ENCODE assay signal across 8 cellular contexts in the genomic region with DNA sequence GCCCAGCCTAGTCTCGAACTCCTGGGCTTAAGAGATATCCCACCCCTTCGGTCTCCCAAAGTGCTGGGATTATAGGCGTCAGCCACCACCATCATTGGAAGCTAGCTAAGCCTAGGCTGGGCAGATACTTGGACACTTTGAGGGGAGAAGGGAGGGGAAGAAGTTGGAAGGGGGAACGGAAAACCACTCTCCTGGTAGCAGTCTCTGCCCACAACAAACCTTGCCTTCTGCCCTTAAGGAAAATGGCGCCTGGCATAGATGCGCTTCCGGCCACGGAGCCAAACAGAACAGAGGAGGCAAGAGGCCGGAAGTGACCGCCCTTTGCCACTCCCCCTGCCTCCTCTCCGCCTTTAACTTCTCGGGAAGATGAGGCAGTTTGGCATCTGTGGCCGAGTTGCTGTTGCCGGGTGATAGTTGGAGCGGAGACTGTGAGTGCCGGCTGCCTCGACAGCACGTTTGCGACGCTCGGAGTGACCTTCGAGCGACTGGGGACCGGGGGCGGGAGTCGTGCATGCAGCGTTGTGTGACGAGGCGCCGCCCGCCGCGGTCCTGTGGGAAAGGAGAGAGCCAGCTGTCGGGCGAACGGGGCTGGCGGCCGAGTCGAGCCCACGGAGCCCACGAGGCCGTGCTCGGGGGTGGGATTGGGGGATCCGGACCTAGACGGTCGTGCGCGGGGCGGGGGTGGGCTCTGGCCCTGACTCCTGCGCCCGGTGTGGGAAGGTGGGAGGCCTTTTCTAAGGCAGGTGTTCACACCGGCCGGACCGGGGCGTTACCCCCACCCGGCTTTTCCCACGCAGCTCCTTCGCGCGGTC. TPM values are rescaled to one million over a fixed set of nuclear protein-coding genes. Genes with fewer than 3 reads are reported as not detected.
DNase-seq lines count a peak whose midpoint lies in the region; ATAC-seq, FAIRE-seq and TF ChIP-seq lines count a peak whose summit lies in the region.

A gene (plus strand): TSS at position 327 of the 812 bp plus-strand sequence. CDS start 1,143 bp downstream, outside the sequence.

- H3K4me1 ChIP-seq in HUES64 (ENCODE audit: insufficient read depth, low read length) (peaks cover 7% of the 10 kb centered on the region; the same call in 1 of the 2 replicates), OCI-LY1 (ENCODE audit: insufficient read depth, low read length, severe bottlenecking) (peaks cover 15% of the 10 kb centered on the region), mesodermal cell (ENCODE audit: control insufficient read depth, insufficient read depth, low read length, poor library complexity, severe bottlenecking) (no peaks in the 10 kb centered on the region)

- no peaks in the 10 kb centered on the region for H3K9me3 Mint-ChIP-seq in Calu3 (ENCODE audit: low read depth, unreplicated experiment)

- H3K27ac ChIP-seq in HUES64 (ENCODE audit: low read depth, low read length) (peak within 1 kb of the TSS; percentile 70), OCI-LY1 (ENCODE audit: low read depth, low read length, poor library complexity, severe bottlenecking) (peak within 1 kb of the TSS; percentile 18), mesodermal cell (ENCODE audit: low read depth, low read length, severe bottlenecking) (peak within 1 kb of the TSS; percentile 82)

- CTCF ChIA-PET in Calu3 (lab: Charles Lee) = interaction anchor here (2.2 kb wide), 1 partner anchor 26 kb away, joined by 6 read pairs; no protein-coding TSS in a partner anchor

- H3K4me3 Mint-ChIP-seq in Calu3 (ENCODE audit: low read depth, unreplicated experiment) = peak within 1 kb of the TSS; percentile 99

- intact Hi-C loops in Calu3 (cut with micrococcal nuclease; ENCODE audit: unreplicated experiment) = loop anchor here (2.0 to 5.0 kb wide), 2 partner anchors 23 to 215 kb away; a partner anchor contains a TSS

- peaks cover 35% of the 10 kb centered on the region for H3K36me3 Mint-ChIP-seq in Calu3 (ENCODE audit: insufficient read depth, unreplicated experiment)

- peak; percentile 94 for FAIRE-seq in endometrium (lab: Jason Lieb, UNC)

- H3K27ac Mint-ChIP-seq in Calu3 (ENCODE audit: unreplicated experiment) = peak within 1 kb of the TSS; percentile 96

- no peaks in the 10 kb centered on the region for H4K20me1 ChIP-seq in OCI-LY1 (ENCODE audit: insufficient read depth, low read length)

- H3K36me3 ChIP-seq in HUES64 (ENCODE audit: insufficient read depth, low read length) (peaks cover 30% of the 10 kb centered on the region), OCI-LY1 (ENCODE audit: insufficient read depth, low read length) (peaks cover 30% of the 10 kb centered on the region), mesodermal cell (ENCODE audit: control insufficient read depth, insufficient read depth, low read length) (peaks cover 27% of the 10 kb centered on the region)

- H3F3A ChIP-seq in OCI-LY1 (ENCODE audit: insufficient read depth, low read length) = no peaks in the 10 kb centered on the region

- no TSS peak for BruUV-seq in Calu3 (replicated peaks; lab: Mats Ljungman, UMichigan)

- peaks cover 7% of the 10 kb centered on the region for H3K4me1 Mint-ChIP-seq in Calu3 (ENCODE audit: low read depth, unreplicated experiment)

- ATAC-seq in GM21447 (IDR thresholded peaks at IDR 0.05; ENCODE audit: unreplicated experiment) = peak; percentile 91

- peak within 1 kb of the TSS; percentile 92 for H2AFZ ChIP-seq in OCI-LY1 (ENCODE audit: low read length)

- H3K9me3 ChIP-seq in HUES64 (ENCODE audit: insufficient read depth, low read depth, low read length) = no peaks in the 10 kb centered on the region
- H3K9me3 ChIP-seq in OCI-LY1 (ENCODE audit: low read length) = no peaks in the 10 kb centered on the region
- no peaks in the 10 kb centered on the region for H3K9me3 ChIP-seq in mesodermal cell (ENCODE audit: control insufficient read depth, low read length)

- no peaks in the 10 kb centered on the region for H3K9me2 ChIP-seq in OCI-LY1 (ENCODE audit: low read depth, low read length)

- H3K4me2 ChIP-seq in OCI-LY1 (ENCODE audit: low read length) = peak within 1 kb of the TSS; percentile 84

- TF ChIP-seq CTCF in Calu3 (IDR thresholded peaks at IDR 0.05; ENCODE audit: unreplicated experiment) (no peak), OCI-LY1 (IDR thresholded peaks at IDR 0.05; ENCODE audit: low read length) (no peak)

- H3K27me3 Mint-ChIP-seq in Calu3 (ENCODE audit: unreplicated experiment) = no peaks in the 10 kb centered on the region

- DNase-seq in Calu3 = peak; percentile 95
- peak; percentile 85 for DNase-seq in activated CD8-positive, alpha-beta memory T cell treated with anti-CD3 and anti-CD28 coated beads, Interleukin-2, amount 50 U/mL, for 4 hours
- DNase-seq in stimulated activated CD8-positive, alpha-beta memory T cell treated with anti-CD3 and anti-CD28 coated beads, Interleukin-15, amount 100 ng/mL, for 4 hours (ENCODE audit: low read depth in 2 of 2) = peak; percentile 71 to 82

- peak within 1 kb of the TSS; percentile 70 for H3K9ac ChIP-seq in HUES64 (ENCODE audit: low read depth, low read length)
- peak within 1 kb of the TSS; percentile 61 for H3K9ac ChIP-seq in OCI-LY1 (ENCODE audit: low read length)

- under 1% methylated on average over 60 of the region's 60 CpGs for WGBS in HUES64
- WGBS in mesodermal cell (ENCODE audit: insufficient coverage in 2 of 2), 2 experiments = 0 to 1% methylated on average over 43 to 48 of the region's 60 CpGs

- no peaks in the 10 kb centered on the region for H3K27me3 ChIP-seq in HUES64 (ENCODE audit: insufficient read depth, low read length)
- H3K27me3 ChIP-seq in OCI-LY1 (ENCODE audit: insufficient read depth, low read length) = no peaks in the 10 kb centered on the region

- H3K4me3 ChIP-seq in HUES64 (ENCODE audit: low read length) = peak within 1 kb of the TSS; percentile 93
- peak within 1 kb of the TSS; percentile 67 for H3K4me3 ChIP-seq in OCI-LY1 (ENCODE audit: low read depth, low read length, poor library complexity, severe bottlenecking)
- H3K4me3 ChIP-seq in mesodermal cell (ENCODE audit: extremely low read depth, insufficient read depth, low read length, poor library complexity, severe bottlenecking) = peak within 1 kb of the TSS; percentile 84

- peaks cover 17% of the 10 kb centered on the region for H3K79me2 ChIP-seq in OCI-LY1 (ENCODE audit: insufficient read depth, low read length)

RNA-seq across cellular contexts. Expression of the gene that starts here (rescaled TPM):
- total RNA-seq in Calu3 (2022) = 79.9 and 86.2 TPM in 2 replicates
- 21.1 TPM for polyA plus RNA-seq in HUES64 (2013, experiment 1 of 2)
- 26.8 TPM for polyA plus RNA-seq in HUES64 (2013, experiment 2 of 2)
- 29.4 TPM for polyA plus RNA-seq in mesodermal cell (2013, experiment 1 of 2)
- 35.6 TPM for polyA plus RNA-seq in mesodermal cell (2013, experiment 2 of 2)

Comparison
In these comparisons a context has a peak if more than half of its experiments do, and no peak if none do; other contexts are left out.
1. Peak in every context shown above with its lines: DNase-seq, ATAC-seq, H3K4me3 ChIP-seq and H3K27ac ChIP-seq.
2. H3K27ac ChIP-seq: peak in every context shown above with its lines; median percentile 82 in mesodermal cell; 70 in HUES64; 18 in OCI-LY1.